In the genomic region with DNA sequence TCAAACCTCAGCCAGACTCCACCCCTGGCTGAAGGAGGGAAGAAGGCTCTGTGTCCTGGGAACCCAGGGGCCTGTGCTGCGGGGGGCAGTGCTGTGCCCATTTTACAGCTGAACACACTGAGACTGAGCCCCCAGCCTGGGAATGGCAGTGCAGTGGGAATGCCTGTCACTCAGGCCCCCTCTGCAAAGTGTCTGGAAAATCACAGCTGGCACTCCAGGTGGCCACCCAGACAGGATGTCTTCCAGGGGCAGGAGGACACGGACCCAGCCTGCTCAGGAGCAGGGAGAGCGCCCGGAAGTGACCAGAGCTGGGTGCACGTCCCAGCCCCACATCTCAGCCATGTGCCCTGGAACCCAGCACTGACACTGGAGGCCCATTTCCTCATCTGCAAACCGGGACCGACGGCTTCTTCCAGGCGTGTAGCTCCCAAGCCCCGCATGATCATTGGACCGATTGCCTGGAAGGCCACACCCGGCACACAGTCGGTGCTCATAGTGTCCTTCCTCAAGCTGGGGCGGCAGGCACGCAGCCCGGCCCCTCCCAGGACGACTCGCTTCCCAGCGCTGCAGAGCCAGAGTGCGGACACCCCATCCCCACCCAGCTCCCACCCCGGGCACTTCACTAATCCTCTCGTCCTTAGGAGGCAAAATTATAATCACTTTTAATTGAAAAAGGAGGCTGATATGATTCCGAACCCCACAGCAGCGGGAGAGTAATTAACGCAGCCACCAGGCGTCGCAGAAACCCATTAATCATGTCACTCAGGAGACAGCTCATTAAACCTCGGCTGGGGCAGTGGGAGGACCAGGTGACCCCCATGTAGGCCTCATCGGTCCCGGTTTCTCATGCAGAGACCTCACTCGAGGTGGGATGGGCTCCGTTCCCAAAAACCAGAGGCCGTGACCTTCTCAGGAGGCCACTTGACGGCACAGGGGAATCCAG, we compare ENCODE assay signal across 26 cellular contexts. TPM values are rescaled to one million over a fixed set of nuclear protein-coding genes. Genes with fewer than 3 reads are reported as not detected.
DNase-seq lines count a peak whose midpoint lies in the region; ATAC-seq and TF ChIP-seq lines count a peak whose summit lies in the region.
"Had no signal": no experiment of that assay in that cellular context is flagged by ENCODE, and none has a peak within 500 bp of the region (broad histone marks: within the 10 kb centered on the region; RNA-seq: fewer than 3 reads in every experiment).

No MANE protein-coding gene starts in this region.

- DNase-seq in DMS79 treated with DMSO at 0.1 percent for 48 hours (lab: John Stamatoyannopoulos, UW) (peak; percentile 6), DMS79 (lab: John Stamatoyannopoulos, UW) (no peak), NCI-H1694 treated with DMSO at 0.1 percent for 48 hours (lab: John Stamatoyannopoulos, UW) (peak; percentile 24), body of pancreas (no peak), retinal pigment epithelial cell (ENCODE audit: low read depth) (no peak), SIG-M5 (lab: John Stamatoyannopoulos, UW) (no peak), T-helper 2 cell (no peak)
- no peak for DNase-seq in stimulated activated CD4-positive, alpha-beta T cell treated with anti-CD3 and anti-CD28 coated beads, Interleukin-1b, Interleukin-23, amount 100 ng/mL, for 48 hours
- DNase-seq: activated CD4-positive, alpha-beta T cell treated with anti-CD3 and anti-CD28 coated beads, Interleukin-2, amount 50 U/mL, for 48 hours; activated CD4-positive, CD25-positive, alpha-beta regulatory T cell; activated CD8-positive, alpha-beta memory T cell treated with anti-CD3 and anti-CD28 coated beads, Interleukin-2, amount 50 U/mL, for 4 hours; caudate nucleus; CD8-positive, alpha-beta T cell; H7; hippocampal formation; Kasumi-1; NCI-H1048; NCI-H2081; NCI-H510A treated with DMSO at 0.1 percent for 48 hours; posterior cingulate gyrus; SW 1271 had no signal

- intact Hi-C loops in body of pancreas (cut with DNase I), result no loop called here

- no peak overlapping the region for H3K27ac ChIP-seq in body of pancreas
- H3K27ac ChIP-seq: 22Rv1, ascending aorta, gastroesophageal sphincter, tibial nerve had no signal

- no peaks in the 10 kb centered on the region for H3K27me3 ChIP-seq in body of pancreas
- H3K27me3 ChIP-seq: ascending aorta had no signal

- no peak for TF ChIP-seq CTCF in body of pancreas (IDR thresholded peaks at IDR 0.05)
- peak; percentile 32 for TF ChIP-seq CTCF in retinal pigment epithelial cell (conservative IDR thresholded peaks at IDR 0.05; ENCODE audit: low read depth, low read length)

- no peak for TF ChIP-seq POLR2A in body of pancreas (IDR thresholded peaks at IDR 0.05)

- 74 to 75% methylated on average over 14 to 29 of the region's 34 CpGs for WGBS in body of pancreas, 2 donors

- H3K4me3 ChIP-seq in body of pancreas, result no peak overlapping the region
- H3K4me3 ChIP-seq in retinal pigment epithelial cell (ENCODE audit: low read length), result no peak overlapping the region
- H3K4me3 ChIP-seq: ascending aorta, gastroesophageal sphincter, tibial nerve had no signal

- no peaks in the 10 kb centered on the region for H3K4me1 ChIP-seq in body of pancreas
- H3K4me1 ChIP-seq: ascending aorta, gastroesophageal sphincter, tibial nerve had no signal

- no peaks in the 10 kb centered on the region for H3K9me3 ChIP-seq in body of pancreas
- H3K9me3 ChIP-seq: ascending aorta, gastroesophageal sphincter, tibial nerve had no signal

- ATAC-seq in body of pancreas, result peak; percentile 17
- ATAC-seq: activated T-helper 17 cell treated with anti-CD3 and anti-CD28 coated beads, Interleukin-2, amount 50 U/mL, for 72 hours; CD8-positive, alpha-beta T cell; gastroesophageal sphincter had no signal

- no peaks in the 10 kb centered on the region for H3K36me3 ChIP-seq in body of pancreas (replicated peaks in 1 of 2; ENCODE audit: insufficient read depth in 1 of 2, low read depth in 2 of 2)
- H3K36me3 ChIP-seq: ascending aorta, gastroesophageal sphincter, tibial nerve had no signal

RNA-seq across cellular contexts. Expression of a gene that starts 32.9 kb away (rescaled TPM):
- total RNA-seq in body of pancreas, result 1 to 10 TPM in 1 of 2 donors, under 1 TPM in 1; 0.99 to 1.0 TPM

RNA-seq across cellular contexts. Expression of a gene that starts 37.4 kb away (rescaled TPM):
- 10 to 100 TPM; 10.9 to 11.4 TPM for total RNA-seq in body of pancreas

Comparison
In these comparisons a context has a peak if more than half of its experiments do, and no peak if none do; other contexts are left out.
1. DNase-seq: peak in DMS79 treated with DMSO at 0.1 percent for 48 hours (single experiment) and NCI-H1694 treated with DMSO at 0.1 percent for 48 hours (single experiment); none in DMS79 (single experiment), body of pancreas (0 of 4), retinal pigment epithelial cell (single experiment), SIG-M5 (single experiment), stimulated activated CD4-positive, alpha-beta T cell treated with anti-CD3 and anti-CD28 coated beads, Interleukin-1b, Interleukin-23, amount 100 ng/mL, for 48 hours (single experiment) and T-helper 2 cell (0 of 5).